ENCODE assay signal across 8 cellular contexts in genomic region chr16:29816694-29817441, GRCh38. TPM values are rescaled to one million over a fixed set of nuclear protein-coding genes. Genes with fewer than 3 reads are reported as not detected.
DNase-seq lines count a peak whose midpoint lies in the region; ATAC-seq and TF ChIP-seq lines count a peak whose summit lies in the region.

No MANE protein-coding gene starts in this region.

- no peak for TF ChIP-seq POLR2A in ovary (IDR thresholded peaks at IDR 0.05)

- intact Hi-C loops in Right ventricle myocardium superior (cut with DNase I) (loop anchor here (10.0 kb wide), 1 partner anchor 178 kb away; the partner anchor contains the start of genes HIRIP3 and INO80E), ovary (cut with DNase I) (no loop called here)

- no peaks in the 10 kb centered on the region for H3K9me3 ChIP-seq in OCI-LY3 (ENCODE audit: insufficient read depth, low read length)
- H3K9me3 ChIP-seq in ovary = no peaks in the 10 kb centered on the region

- 2 to 3% (median 3%) methylated on average over 37 of the region's 37 CpGs for WGBS in ovary, 3 donors

- H3K4me1 ChIP-seq in OCI-LY3 (ENCODE audit: low read length) = peaks cover 30% of the 10 kb centered on the region
- peaks cover 24% of the 10 kb centered on the region for H3K4me1 ChIP-seq in ovary (ENCODE audit: insufficient read depth)

- TF ChIP-seq CTCF in OCI-LY3 (IDR thresholded peaks at IDR 0.05; ENCODE audit: low read depth, low read length) (peak; percentile 13; the same call in 1 of the 2 replicates), ovary (IDR thresholded peaks at IDR 0.05) (no peak)

- H3K27me3 Mint-ChIP-seq in activated naive CD4-positive, alpha-beta T cell treated with anti-CD3 and anti-CD28 coated beads, Interleukin-2, amount 10 ng/mL, durations not matched to agents 7 days and 5 days = peaks cover 35% of the 10 kb centered on the region

- peak overlapping the region; percentile 92 for H3K9ac ChIP-seq in OCI-LY3 (ENCODE audit: low read length)

- H3K27me3 ChIP-seq in OCI-LY3 (ENCODE audit: low read depth, low read length) = no peaks in the 10 kb centered on the region
- no peaks in the 10 kb centered on the region for H3K27me3 ChIP-seq in ovary

- peak; percentile 71 for DNase-seq in AG08396 (ENCODE audit: low spot score)
- peak; percentile 81 for DNase-seq in activated naive CD4-positive, alpha-beta T cell treated with anti-CD3 and anti-CD28 coated beads, Interleukin-2, amount 10 ng/mL, durations not matched to agents 7 days and 5 days
- DNase-seq in Right ventricle myocardium superior = peak; percentile 82
- peak; percentile 63 to 77 (median 72) for DNase-seq in ovary
- no peak for DNase-seq in amniotic stem cell (lab: John Stamatoyannopoulos, UW)

- peak; percentile 13 for ATAC-seq in GM18502 (IDR thresholded peaks at IDR 0.05; ENCODE audit: poor library complexity, unreplicated experiment)
- ATAC-seq in HG03159 (IDR thresholded peaks at IDR 0.05; ENCODE audit: unreplicated experiment) = peak; percentile 2
- ATAC-seq in Right ventricle myocardium superior (ENCODE audit: poor library complexity) = peak; percentile 54

- CTCF ChIA-PET in activated naive CD4-positive, alpha-beta T cell treated with anti-CD3 and anti-CD28 coated beads, Interleukin-2, amount 10 ng/mL, durations not matched to agents 7 days and 5 days (lab: Charles Lee) = interaction anchor here (0.7 to 9.2 kb wide), 10 partner anchors 9 to 156 kb away, joined by 3 to 103 read pairs (median 6); partner anchors contain the start of genes MAZ and TAOK2

- H4K20me1 ChIP-seq in OCI-LY3 (ENCODE audit: insufficient read depth, low read length) = peaks cover 12% of the 10 kb centered on the region; the same call in 1 of the 2 replicates

- no peaks in the 10 kb centered on the region for H3K9me3 Mint-ChIP-seq in activated naive CD4-positive, alpha-beta T cell treated with anti-CD3 and anti-CD28 coated beads, Interleukin-2, amount 10 ng/mL, durations not matched to agents 7 days and 5 days

- H2AFZ ChIP-seq in OCI-LY3 (ENCODE audit: low read depth, low read length) = peak overlapping the region; percentile 43; the same call in 1 of the 2 replicates

- H3K4me3 ChIP-seq in OCI-LY3 (ENCODE audit: low read length) = peak overlapping the region; percentile 91
- H3K4me3 ChIP-seq in ovary = peak overlapping the region; percentile 95

- H3K27ac Mint-ChIP-seq in activated naive CD4-positive, alpha-beta T cell treated with anti-CD3 and anti-CD28 coated beads, Interleukin-2, amount 10 ng/mL, durations not matched to agents 7 days and 5 days = peak overlapping the region; percentile 94

- peaks cover 71% of the 10 kb centered on the region for H3K4me1 Mint-ChIP-seq in activated naive CD4-positive, alpha-beta T cell treated with anti-CD3 and anti-CD28 coated beads, Interleukin-2, amount 10 ng/mL, durations not matched to agents 7 days and 5 days

- H3K36me3 ChIP-seq in OCI-LY3 (replicated peaks; ENCODE audit: low read depth, low read length) (peaks cover 32% of the 10 kb centered on the region), ovary (no peaks in the 10 kb centered on the region)

- H3K27ac ChIP-seq in OCI-LY3 (ENCODE audit: low read length) (peak overlapping the region; percentile 75), ovary (peak overlapping the region; percentile 89 to 98)

- TF ChIP-seq EP300 in ovary (IDR thresholded peaks at IDR 0.05) = no peak

- peaks cover 37% of the 10 kb centered on the region for H3K36me3 Mint-ChIP-seq in activated naive CD4-positive, alpha-beta T cell treated with anti-CD3 and anti-CD28 coated beads, Interleukin-2, amount 10 ng/mL, durations not matched to agents 7 days and 5 days

- peaks cover 31% of the 10 kb centered on the region for H3K79me2 ChIP-seq in OCI-LY3 (ENCODE audit: low read length)

- peak overlapping the region; percentile 98 for H3K4me2 ChIP-seq in OCI-LY3 (ENCODE audit: low read length)

- peak overlapping the region; percentile 84 for H3K4me3 Mint-ChIP-seq in activated naive CD4-positive, alpha-beta T cell treated with anti-CD3 and anti-CD28 coated beads, Interleukin-2, amount 10 ng/mL, durations not matched to agents 7 days and 5 days

RNA-seq across cellular contexts. Expression of gene PAGR1, which starts 0.9 kb away (rescaled TPM):
- 14.7 TPM for total RNA-seq in Right ventricle myocardium superior
- total RNA-seq in ovary = 10 to 100 TPM; 41.3 to 83.6 (median 66.6) TPM
- polyA plus RNA-seq in ovary = 10 to 100 TPM; 13.9 to 63.3 TPM

RNA-seq across cellular contexts. Expression of gene MVP, which starts 3.4 kb away (rescaled TPM):
- 45.5 TPM for total RNA-seq in Right ventricle myocardium superior
- total RNA-seq in ovary = 100 to 1,000 TPM in 6 of 7 donors, 10 to 100 TPM in 1; 74.2 to 191 (median 138) TPM
- polyA plus RNA-seq in ovary = 10 to 100 TPM; 56.4 to 93.3 TPM

RNA-seq across cellular contexts. Expression of gene PRRT2, which starts 4.9 kb away (rescaled TPM):
- 3.3 TPM for total RNA-seq in Right ventricle myocardium superior
- 10 to 100 TPM; 26.0 to 64.5 (median 36.0) TPM for total RNA-seq in ovary
- 10 to 100 TPM in 1 of 2 donors, 1 to 10 TPM in 1; 6.3 to 28.6 TPM for polyA plus RNA-seq in ovary

RNA-seq across cellular contexts. Expression of gene MAZ, which starts 10.5 kb away (rescaled TPM):
- total RNA-seq in Right ventricle myocardium superior (74.0 TPM), ovary (100 to 1,000 TPM in 5 of 7 donors, 10 to 100 TPM in 2; 50.6 to 256 (median 192) TPM)
- 100 to 1,000 TPM; 105 to 152 TPM for polyA plus RNA-seq in ovary

RNA-seq across cellular contexts. Expression of gene KIF22, which starts 26.3 kb away (rescaled TPM):
- total RNA-seq in Right ventricle myocardium superior (59.8 TPM), ovary (10 to 100 TPM; 15.9 to 31.0 (median 20.7) TPM)
- 10 to 100 TPM; 14.4 to 30.6 TPM for polyA plus RNA-seq in ovary

Comparison
In these comparisons a context has a peak if more than half of its experiments do, and no peak if none do; other contexts are left out.
1. ATAC-seq: peak in every context shown above with its lines; median percentile 54 in Right ventricle myocardium superior; 13 in GM18502; 2 in HG03159.